12 cellular contexts compared by ENCODE assay signal in the genomic region with DNA sequence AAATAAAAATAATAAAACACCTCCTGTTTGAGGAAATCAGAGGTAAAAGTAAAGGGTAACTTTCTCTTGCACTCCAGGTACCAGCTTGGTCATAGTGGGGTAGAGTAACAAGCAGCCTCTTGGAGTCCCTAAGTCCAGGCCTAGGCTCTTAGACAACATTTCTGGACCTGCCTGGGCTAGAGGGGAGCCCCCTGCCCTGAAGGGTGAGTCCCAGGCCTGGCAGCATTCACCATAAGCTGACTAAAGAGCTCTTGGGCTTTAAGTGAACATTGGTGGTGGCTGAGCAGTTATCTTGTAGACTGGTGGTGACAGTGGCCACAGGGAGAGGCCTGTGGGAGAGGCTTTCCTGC.
DNase-seq lines count a peak whose midpoint lies in the region; ATAC-seq lines count a peak whose summit lies in the region.
"Had no signal": no experiment of that assay in that cellular context is flagged by ENCODE, and none has a peak within 500 bp of the region (broad histone marks: within the 10 kb centered on the region; RNA-seq: fewer than 3 reads in every experiment).

No MANE protein-coding gene starts in this region.

- H3K9me3 ChIP-seq in HAP-1: no peaks in the 10 kb centered on the region
- H3K9me3 ChIP-seq: gastrocnemius medialis had no signal

- no peaks in the 10 kb centered on the region for H3K36me3 ChIP-seq in HAP-1 (replicated peaks)
- H3K36me3 ChIP-seq: gastrocnemius medialis had no signal

- in situ Hi-C loops in HAP-1 (cut with MboI; ENCODE audit: low sequenced_read_pairs): no loop called here

- ATAC-seq in GM18861 (IDR thresholded peaks at IDR 0.05; ENCODE audit: unreplicated experiment): peak; percentile 40
- ATAC-seq in GM21381 (IDR thresholded peaks at IDR 0.05; ENCODE audit: unreplicated experiment): peak; percentile 52
- ATAC-seq in HG02884 (IDR thresholded peaks at IDR 0.05; ENCODE audit: unreplicated experiment): peak; percentile 39
- peak; percentile 20 for ATAC-seq in HG03520 (IDR thresholded peaks at IDR 0.05; ENCODE audit: unreplicated experiment)
- ATAC-seq: gastrocnemius medialis had no signal

- DNase-seq in HUDEP-2 (lab: John Stamatoyannopoulos, UW; ENCODE audit: unreplicated experiment in 76 of 76): no peak
- no peak for DNase-seq in NCI-H69 (lab: John Stamatoyannopoulos, UW)
- no peak for DNase-seq in HAP-1 (ENCODE audit: low spot score in 2 of 2)
- no peak for DNase-seq in OCI-M2 (lab: John Stamatoyannopoulos, UW; ENCODE audit: unreplicated experiment)
- DNase-seq: activated T-cell treated with anti-CD3 and anti-CD28 coated beads, Interleukin-2, amount 50 U/mL, for 4 hours; gastrocnemius medialis; NCI-H2081; stimulated activated CD4-positive, alpha-beta T cell treated with anti-CD3 and anti-CD28 coated beads, Interleukin-4, amount 100 ng/mL, for 4 hours had no signal

- no peak overlapping the region for H3K4me3 ChIP-seq in HAP-1
- H3K4me3 ChIP-seq: gastrocnemius medialis had no signal

- H3K27me3 ChIP-seq in HAP-1 (ENCODE audit: low read depth): no peaks in the 10 kb centered on the region
- H3K27me3 ChIP-seq: gastrocnemius medialis had no signal

- H3K4me1 ChIP-seq in HAP-1: no peaks in the 10 kb centered on the region
- H3K4me1 ChIP-seq: gastrocnemius medialis had no signal
